ENCODE assay signal across 24 cellular contexts in the genomic region with DNA sequence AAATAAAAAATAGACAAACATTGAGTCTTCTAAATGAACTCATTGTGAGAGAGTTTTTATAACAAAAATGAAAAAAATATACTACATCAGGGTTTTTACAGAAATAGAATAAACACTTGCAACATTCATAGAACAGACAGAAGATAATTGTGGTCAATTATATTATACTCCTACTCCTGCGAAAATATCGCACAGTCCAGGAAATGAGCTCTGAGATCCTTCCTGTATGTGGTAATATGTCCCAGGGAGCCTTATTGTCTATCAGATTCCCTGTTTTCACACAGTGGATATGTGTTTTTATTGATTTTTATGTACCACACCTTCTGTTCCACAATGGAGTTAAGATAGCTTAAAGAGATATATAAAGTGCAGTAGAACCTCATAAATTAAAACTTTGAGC. TPM values are rescaled to one million over a fixed set of nuclear protein-coding genes. Genes with fewer than 3 reads are reported as not detected.
A peak's percentile ranks its signal among the peaks of the same experiment; 100 is the strongest.
DNase-seq lines count a peak whose midpoint lies in the region; ATAC-seq, FAIRE-seq and TF ChIP-seq lines count a peak whose summit lies in the region.
"Had no signal": no experiment of that assay in that cellular context is flagged by ENCODE, and none has a peak within 500 bp of the region (broad histone marks: within the 10 kb centered on the region; RNA-seq: fewer than 3 reads in every experiment).

No MANE protein-coding gene starts in this region.

- TF ChIP-seq POLR2A in right lobe of liver (IDR thresholded peaks at IDR 0.05) (no peak), HepG2 (IDR thresholded peaks at IDR 0.05; ENCODE audit: insufficient read depth in 1 of 2, low read depth in 2 of 2, low read length in 2 of 2) (no peak), K562 (conservative IDR thresholded peaks at IDR 0.05) (no peak)

- DNase-seq in right lobe of liver (no peak), HepG2 (ENCODE audit: low spot score) (no peak), K562 (ENCODE audit: extremely low read depth in 1 of 4, low spot score in 3 of 4) (no peak), foreskin melanocyte (peak; percentile 4), HFFc6 (no peak), T-helper 1 cell (no peak)
- DNase-seq: 8988T; CD4-positive, alpha-beta T cell; COR-L47; DMS53; HCEC 1CT; MG63; NCI-H1694; NCI-H2029 treated with DMSO at 0.1 percent for 48 hours; NCI-H446 treated with DMSO at 0.1 percent for 48 hours; NCI-H526; SHP77 had no signal

- FAIRE-seq in HepG2 (lab: Jason Lieb, UNC), result no peak
- FAIRE-seq in K562 (lab: Jason Lieb, UNC), result no peak
- FAIRE-seq: GM18507, H1 had no signal

- no peaks in the 10 kb centered on the region for H3K79me2 ChIP-seq in HepG2 (ENCODE audit: insufficient read depth, low read length)
- no peaks in the 10 kb centered on the region for H3K79me2 ChIP-seq in K562 (ENCODE audit: control insufficient read depth, insufficient read depth, low read length)

- BruUV-seq in HepG2 (replicated peaks; lab: Mats Ljungman, UMichigan) (no TSS peak), K562 (replicated peaks; lab: Mats Ljungman, UMichigan) (no TSS peak)

- H3K9ac ChIP-seq in HepG2 (ENCODE audit: insufficient read depth, low read depth, low read length), result no peak overlapping the region
- no peak overlapping the region for H3K9ac ChIP-seq in K562 (ENCODE audit: insufficient read depth in 1 of 2, low read depth in 2 of 2, low read length in 2 of 2)
- H3K9ac ChIP-seq: BLaER1 had no signal

- TF ChIP-seq EP300 in HepG2 (IDR thresholded peaks at IDR 0.05; ENCODE audit: low read depth in 2 of 2, low read length in 2 of 2) (no peak), HepG2 (CRISPR knock-in tag; IDR thresholded peaks at IDR 0.05; ENCODE audit: borderline replicate concordance) (no peak), K562 (IDR thresholded peaks at IDR 0.05; ENCODE audit: low read length) (no peak)

- H3K27ac Mint-ChIP-seq in HFFc6, result no peak overlapping the region
- H3K27ac Mint-ChIP-seq: CD4-positive, alpha-beta T cell had no signal

- POLR2A ChIA-PET in HepG2 (lab: Yijun Ruan, JAX) (no interaction called here), K562 (lab: Yijun Ruan, JAX) (interaction anchor here (1.0 kb wide), 1 partner anchor 8 kb away, joined by 3 read pairs; no protein-coding TSS in a partner anchor)

- TF ChIP-seq CTCF in right lobe of liver (IDR thresholded peaks at IDR 0.05) (no peak), HepG2 (CRISPR knock-in tag; IDR thresholded peaks at IDR 0.05) (no peak), K562 (IDR thresholded peaks at IDR 0.05 in 2 of 3, conservative IDR thresholded peaks at IDR 0.05 in 1 of 3; ENCODE audit: insufficient read depth in 2 of 3, low read depth in 1 of 3, low read length in 3 of 3) (no peak), HFFc6 (IDR thresholded peaks at IDR 0.05) (no peak)

- H3K27ac ChIP-seq in right lobe of liver (no peak overlapping the region), HepG2 (ENCODE audit: extremely low read length, insufficient read depth, low read length) (no peak overlapping the region), K562 (ENCODE audit: extremely low read depth, low read depth, low read length) (no peak overlapping the region)
- H3K27ac ChIP-seq: BLaER1, RWPE1 had no signal

- no peaks in the 10 kb centered on the region for H3K27me3 ChIP-seq in right lobe of liver
- H3K27me3 ChIP-seq in HepG2 (ENCODE audit: control insufficient read depth in 1 of 2, insufficient read depth in 2 of 2, low read length in 2 of 2), result no peaks in the 10 kb centered on the region
- no peaks in the 10 kb centered on the region for H3K27me3 ChIP-seq in K562 (ENCODE audit: control insufficient read depth in 2 of 2, insufficient read depth in 2 of 2, low read length in 2 of 2)
- H3K27me3 ChIP-seq: BLaER1, MG63 had no signal

- in situ Hi-C loops in HepG2 (cut with HindIII; ENCODE audit: extremely low pct_ligation_motif_present, low pct_unique_long_range_greater_than_20kb) (no loop called here), K562 (cut with MboI) (no loop called here)

- H3K9me3 ChIP-seq in right lobe of liver (no peaks in the 10 kb centered on the region), HepG2 (ENCODE audit: low read length) (no peaks in the 10 kb centered on the region), K562 (replicated peaks; ENCODE audit: control insufficient read depth, insufficient read depth, low read depth, low read length) (no peaks in the 10 kb centered on the region)
- H3K9me3 ChIP-seq: MG63 had no signal

- 50% methylated on average over 2 of the region's 2 CpGs for WGBS in right lobe of liver (ENCODE audit: insufficient coverage, low coverage, low lambda C conversion rate, missing lambda C conversion rate)
- 95% methylated on average over 2 of the region's 2 CpGs for WGBS in HepG2 (ENCODE audit: low lambda C conversion rate)
- 31% methylated on average over 2 of the region's 2 CpGs for WGBS in K562 (ENCODE audit: insufficient coverage, low coverage, missing lambda C conversion rate)

- TF ChIP-seq RAD21 in HepG2 (CRISPR knock-in tag; IDR thresholded peaks at IDR 0.05) (no peak), K562 (CRISPR knock-in tag; conservative IDR thresholded peaks at IDR 0.05 in 1 of 2, IDR thresholded peaks at IDR 0.05 in 1 of 2) (no peak)

- no peaks in the 10 kb centered on the region for H3K9me3 Mint-ChIP-seq in HFFc6
- H3K9me3 Mint-ChIP-seq: CD4-positive, alpha-beta T cell had no signal

- no peak overlapping the region for H2AFZ ChIP-seq in HepG2 (ENCODE audit: low read length)
- no peak overlapping the region; the same call in 1 of the 2 replicates for H2AFZ ChIP-seq in K562 (ENCODE audit: low read depth, low read length)

- intact Hi-C loops in right lobe of liver (cut with DNase I) (no loop called here), HepG2 (cut with micrococcal nuclease; ENCODE audit: unreplicated experiment) (no loop called here), K562 (cut with micrococcal nuclease) (no loop called here)

- no peaks in the 10 kb centered on the region; the same call in none of the 2 replicates for H3K27me3 Mint-ChIP-seq in HFFc6 (ENCODE audit: insufficient read depth)

- H3K4me3 ChIP-seq in right lobe of liver, result no peak overlapping the region
- no peak overlapping the region for H3K4me3 ChIP-seq in HepG2 (replicated peaks in 1 of 3; ENCODE audit: insufficient read depth in 1 of 3, low read depth in 2 of 3, low read length in 3 of 3)
- H3K4me3 ChIP-seq in K562, result no peak overlapping the region
- H3K4me3 ChIP-seq: BLaER1, MG63 had no signal

- no peaks in the 10 kb centered on the region for H3K4me1 Mint-ChIP-seq in HFFc6 (ENCODE audit: low read depth)

- H4K20me1 ChIP-seq in HepG2 (ENCODE audit: insufficient read depth, low read length), result no peaks in the 10 kb centered on the region
- H4K20me1 ChIP-seq in K562 (replicated peaks; ENCODE audit: control insufficient read depth, insufficient read depth, low read length), result no peaks in the 10 kb centered on the region
- H4K20me1 ChIP-seq: BLaER1 had no signal

- no peaks in the 10 kb centered on the region for H3K36me3 Mint-ChIP-seq in HFFc6 (ENCODE audit: low read depth)

- H3K4me3 Mint-ChIP-seq in HFFc6, result no peak overlapping the region
- H3K4me3 Mint-ChIP-seq: CD4-positive, alpha-beta T cell had no signal

- CTCF ChIA-PET in HepG2 (lab: Yijun Ruan, JAX; ENCODE audit: low intra/inter-chr PET ratio, low total read pairs), result no interaction called here
- CTCF ChIA-PET in K562 (lab: Yijun Ruan, JAX; ENCODE audit: low intra/inter-chr PET ratio), result no interaction called here

- H3K4me2 ChIP-seq in HepG2 (ENCODE audit: low read depth, low read length) (no peak overlapping the region), K562 (ENCODE audit: insufficient read depth, low read length) (no peak overlapping the region)
- H3K4me2 ChIP-seq: BLaER1 had no signal

- ATAC-seq in right lobe of liver (peak; percentile 33 to 62 (median 48)), HepG2 (no peak), K562 (peak; percentile 58; the same call in 2 of the 3 replicates), GM21360 (IDR thresholded peaks at IDR 0.05; ENCODE audit: unreplicated experiment) (no peak)
- ATAC-seq: Panc1 had no signal

- H3K9me1 ChIP-seq in K562 (ENCODE audit: control insufficient read depth, insufficient read depth, low read length), result no peaks in the 10 kb centered on the region

- H3K4me1 ChIP-seq in right lobe of liver, result no peaks in the 10 kb centered on the region
- H3K4me1 ChIP-seq in HepG2 (ENCODE audit: insufficient read depth, low read length), result no peaks in the 10 kb centered on the region
- peaks cover 0 to 5% of the 10 kb centered on the region in 2 experiments; a peak in 1 of 5 replicates for H3K4me1 ChIP-seq in K562 (replicated peaks in 1 of 2; ENCODE audit: control insufficient read depth in 2 of 2, insufficient read depth in 2 of 2, low read length in 2 of 2)
- H3K4me1 ChIP-seq: BLaER1 had no signal

- H3K36me3 ChIP-seq in right lobe of liver (no peaks in the 10 kb centered on the region), HepG2 (replicated peaks in 1 of 2; ENCODE audit: control insufficient read depth in 1 of 2, insufficient read depth in 2 of 2, low read length in 2 of 2) (no peaks in the 10 kb centered on the region), K562 (ENCODE audit: control insufficient read depth, insufficient read depth, low read length) (no peaks in the 10 kb centered on the region)
- H3K36me3 ChIP-seq: BLaER1, MG63 had no signal

RNA-seq across cellular contexts. Expression of gene RELN, which starts 27.5 kb away (rescaled TPM):
- 10 to 100 TPM; 11.9 to 35.7 (median 18.9) TPM for total RNA-seq in right lobe of liver
- total RNA-seq in HepG2 (2016; rRNA removed; fragmentation: Illumina TruSeq; extraction: Trizol), result 215 and 332 TPM in 2 replicates
- total RNA-seq in HepG2 (2016; cell fraction: cytosol; rRNA removed; fragmentation: Illumina TruSeq; extraction: Trizol; ENCODE audit: low read depth), result 23.9 and 26.0 TPM in 2 replicates
- 200 and 312 TPM in 2 replicates for total RNA-seq in HepG2 (2016; cell fraction: insoluble cytoplasmic fraction; rRNA removed; fragmentation: Illumina TruSeq; extraction: Trizol)
- total RNA-seq in HepG2 (2016; cell fraction: membrane; rRNA removed; fragmentation: Illumina TruSeq; extraction: Trizol), result 56.5 and 64.5 TPM in 2 replicates
- total RNA-seq in HepG2 (2016; cell fraction: nucleus; rRNA removed; fragmentation: Illumina TruSeq; extraction: Trizol), result 458 and 519 TPM in 2 replicates
- polyA plus RNA-seq in HepG2 (2011; rRNA removed), result 286 and 315 TPM in 2 replicates
- polyA plus RNA-seq in HepG2 (2011; cell fraction: cytosol; rRNA removed), result 177 and 216 TPM in 2 replicates
- polyA plus RNA-seq in HepG2 (2011; cell fraction: nucleus; rRNA removed), result 111 and 118 TPM in 2 replicates
- 105 and 145 TPM in 2 replicates for polyA plus RNA-seq in HepG2 (2012)
- polyA plus RNA-seq in HepG2 (2016; cell fraction: cytosol; fragmentation: Illumina TruSeq; extraction: Trizol; ENCODE audit: low read depth), result 15.1 and 19.0 TPM in 2 replicates
- 197 and 206 TPM in 2 replicates for polyA plus RNA-seq in HepG2 (2016; cell fraction: insoluble cytoplasmic fraction; fragmentation: Illumina TruSeq; extraction: Trizol; ENCODE audit: low read depth)
- 34.3 and 38.7 TPM in 2 replicates for polyA plus RNA-seq in HepG2 (2016; cell fraction: membrane; fragmentation: Illumina TruSeq; extraction: Trizol; ENCODE audit: low read depth)
- 482 and 501 TPM in 2 replicates for polyA plus RNA-seq in HepG2 (2016; cell fraction: nucleus; fragmentation: Illumina TruSeq; extraction: Trizol; ENCODE audit: insufficient read depth, low read depth)
- polyA minus RNA-seq in HepG2 (2011; rRNA and poly(A)+ RNA removed; ENCODE audit: low replicate concordance), result 0.56 and 1,033 TPM in 2 replicates
- polyA minus RNA-seq in HepG2 (2011; cell fraction: cytosol; rRNA and poly(A)+ RNA removed), result 328 and 381 TPM in 2 replicates
- polyA minus RNA-seq in HepG2 (2011; cell fraction: nucleus; rRNA and poly(A)+ RNA removed), result 302 and 328 TPM in 2 replicates
- 72.2 and 98.2 TPM in 2 replicates for total RNA-seq in K562 (2011; cell fraction: chromatin; rRNA removed; ENCODE audit: low replicate concordance)
- 75.9 and 76.6 TPM in 2 replicates for total RNA-seq in K562 (2011; cell fraction: nucleolus; rRNA removed)
- total RNA-seq in K562 (2011; cell fraction: nucleoplasm; rRNA removed), result 90.5 and 107 TPM in 2 replicates
- 18.1 and 22.3 TPM in 2 replicates for total RNA-seq in K562 (2014; rRNA removed)
- 21.5 and 22.2 TPM in 2 replicates for total RNA-seq in K562 (2014; rRNA removed; fragmentation: Illumina TruSeq; extraction: Trizol)
- total RNA-seq in K562 (2015; rRNA removed; fragmentation: Illumina TruSeq; extraction: Trizol), result 16.5 and 17.4 TPM in 2 replicates
- total RNA-seq in K562 (2021), result 25.1 and 25.9 TPM in 2 replicates
- polyA plus RNA-seq in K562 (2011; rRNA removed), result 34.2 and 43.2 TPM in 2 replicates
- polyA plus RNA-seq in K562 (2011; cell fraction: cytosol; rRNA removed), result 34.8 and 41.8 TPM in 2 replicates
- polyA plus RNA-seq in K562 (2011; cell fraction: nucleus; rRNA removed), result 36.2 TPM in 2 replicates
- 19.0 and 23.5 TPM in 2 replicates for polyA plus RNA-seq in K562 (2012)
- polyA plus RNA-seq in K562 (2014; fragmentation: Illumina TruSeq; extraction: Trizol), result 24.4 and 24.5 TPM in 2 replicates
- polyA plus RNA-seq in K562 (2014; fragmentation: Nextera tagmentation; extraction: Ambion mirVana), result 10 to 100 TPM; 12.9 to 15.3 TPM
- polyA plus RNA-seq in K562 (2014; rRNA removed), result 17.1 and 23.6 TPM in 2 replicates
- 162 and 229 TPM in 2 replicates for polyA minus RNA-seq in K562 (2011; rRNA and poly(A)+ RNA removed)
- 65.4 and 75.6 TPM in 2 replicates for polyA minus RNA-seq in K562 (2011; cell fraction: cytosol; rRNA and poly(A)+ RNA removed)
- polyA minus RNA-seq in K562 (2011; cell fraction: nucleus; rRNA and poly(A)+ RNA removed), result 45.0 and 71.8 TPM in 2 replicates
- under 1 TPM; 0.02 to 0.24 (median 0.03) TPM for total RNA-seq in HFFc6 (2021; fragmentation: NEBNext Ultra II Directional; extraction: Animal tissue kit (Norgen Biotek cat#: 25700))
- total RNA-seq: CD4-positive, alpha-beta T cell; HT-29 had no signal

Comparison
In these comparisons a context has a peak if more than half of its experiments do, and no peak if none do; other contexts are left out.
1. ATAC-seq: peak in right lobe of liver (4 of 4) and K562 (single experiment); none in HepG2 (single experiment) and GM21360 (single experiment).
2. RNA of gene RELN, which starts 27.5 kb away (total RNA-seq): 23.9 to 519 TPM in HepG2, 16.5 to 107 TPM in K562 and 11.9 to 35.7 TPM in right lobe of liver; 0.02 to 0.24 TPM in HFFc6; every median in the first group is over 10 times any median in the second.